In genomic region chr20:46089338-46090094, GRCh38 we compare ENCODE assay signal across 8 cellular contexts. TPM values are rescaled to one million over a fixed set of nuclear protein-coding genes. Genes with fewer than 3 reads are reported as not detected.
DNase-seq lines count a peak whose midpoint lies in the region; ATAC-seq and TF ChIP-seq lines count a peak whose summit lies in the region.

Gene NCOA5 (minus strand): TSS chr20:46089962. CDS start chr20:46079424, 10,538 bp downstream.

- H3K4me1 ChIP-seq in right lobe of liver = peaks cover 0 to 42% (median 12%) of the 10 kb centered on the region in 4 donors

- peak; percentile 95 for TF ChIP-seq POLR2A in right lobe of liver (IDR thresholded peaks at IDR 0.05)

- peak; percentile 6 to 50 (median 33) for TF ChIP-seq CTCF in right lobe of liver (IDR thresholded peaks at IDR 0.05)

- intact Hi-C loops in right lobe of liver (cut with DNase I) = loop anchor here in 1 of 2 donors (10.0 kb wide), 1 partner anchor 75 kb away; no protein-coding TSS in a partner anchor

- DNase-seq in CD1c-positive myeloid dendritic cell (ENCODE audit: extremely low spot score) = peak; percentile 97
- peak; percentile 97 for DNase-seq in NCI-H774 (lab: John Stamatoyannopoulos, UW)
- DNase-seq in activated CD4-positive, alpha-beta T cell treated with anti-CD3 and anti-CD28 coated beads, Interleukin-2, amount 50 U/mL, for 48 hours = peak; percentile 92 to 94
- DNase-seq in dermis microvascular lymphatic vessel endothelial cell (ENCODE audit: low read depth in 2 of 2) = peak; percentile 83 to 95
- peak; percentile 96 to 97 (median 96) for DNase-seq in right lobe of liver
- peak; percentile 93 to 94 for DNase-seq in stimulated activated CD4-positive, alpha-beta T cell treated with anti-CD3 and anti-CD28 coated beads, Interleukin-4, amount 100 ng/mL, for 4 hours

- H3K27ac ChIP-seq in right lobe of liver = peak within 1 kb of the TSS; percentile 97 to 99 (median 98)

- peak; percentile 90 for ATAC-seq in GM19397 (IDR thresholded peaks at IDR 0.05; ENCODE audit: unreplicated experiment)
- peak; percentile 71 for ATAC-seq in HG03571 (IDR thresholded peaks at IDR 0.05; ENCODE audit: unreplicated experiment)
- peak; percentile 90 to 95 (median 94) for ATAC-seq in right lobe of liver

- no peaks in the 10 kb centered on the region for H3K9me3 ChIP-seq in right lobe of liver

- no peaks in the 10 kb centered on the region for H3K27me3 ChIP-seq in right lobe of liver

- peak within 1 kb of the TSS; percentile 79 to 98 (median 87) for H3K4me3 ChIP-seq in right lobe of liver

- WGBS in right lobe of liver (ENCODE audit: insufficient coverage, low coverage, low lambda C conversion rate, missing lambda C conversion rate) = no CpG with 5 or more reads among the region's 105 CpGs

- no peaks in the 10 kb centered on the region for H3K36me3 ChIP-seq in right lobe of liver

RNA-seq across cellular contexts. Expression of gene NCOA5, which starts in this region (rescaled TPM):
- total RNA-seq in dermis microvascular lymphatic vessel endothelial cell (9.0 and 10.4 TPM in 2 replicates), right lobe of liver (10 to 100 TPM in 1 of 6 experiments, 1 to 10 TPM in 5; 5.1 to 10.4 (median 8.8) TPM)

Comparison
In these comparisons a context has a peak if more than half of its experiments do, and no peak if none do; other contexts are left out.
1. Peak in every context shown above with its lines: DNase-seq, ATAC-seq, H3K4me3 ChIP-seq and H3K27ac ChIP-seq.